ENCODE assay signal across 26 cellular contexts in genomic region chr22:35220221-35220620, GRCh38.
"Had no signal": no experiment of that assay in that cellular context is flagged by ENCODE, and none has a peak within 500 bp of the region (broad histone marks: within the 10 kb centered on the region; RNA-seq: fewer than 3 reads in every experiment).

No MANE protein-coding gene starts in this region.

- ATAC-seq: activated naive CD4-positive, alpha-beta T cell treated with anti-CD3 and anti-CD28 coated beads, Interleukin-2, amount 50 U/mL, for 72 hours; activated T-cell treated with anti-CD3 and anti-CD28 coated beads, Interleukin-2, amount 50 U/mL, for 72 hours; esophagus mucosa; WTC11 had no signal

- H3K9me3 ChIP-seq: ascending aorta, colonic mucosa had no signal

- DNase-seq: activated CD4-positive, alpha-beta memory T cell treated with anti-CD3 and anti-CD28 coated beads, Interleukin-2, amount 10 ng/mL, durations not matched to agents 7 days and 5 days; activated CD4-positive, alpha-beta T cell treated with anti-CD3 and anti-CD28 coated beads for 1 hour; activated CD4-positive, alpha-beta T cell treated with anti-CD3 and anti-CD28 coated beads for 4 hours; activated CD4-positive, alpha-beta T cell treated with anti-CD3 and anti-CD28 coated beads, Interleukin-2, amount 10 ng/mL, durations not matched to agents 7 days and 5 days; activated CD4-positive, alpha-beta T cell treated with anti-CD3 and anti-CD28 coated beads, Interleukin-2, amount 50 U/mL, for 4 hours; activated CD8-positive, alpha-beta memory T cell treated with anti-CD3 and anti-CD28 coated beads, Interleukin-2, amount 50 U/mL, for 48 hours; activated gamma-delta T cell; activated naive CD4-positive, alpha-beta T cell; activated naive CD4-positive, alpha-beta T cell treated with anti-CD3 and anti-CD28 coated beads, Interleukin-2, amount 10 ng/mL, durations not matched to agents 7 days and 5 days; activated naive CD8-positive, alpha-beta T cell treated with anti-CD3 and anti-CD28 coated beads, Interleukin-2, amount 10 ng/mL, durations not matched to agents 7 days and 5 days; activated T-cell treated with anti-CD3 and anti-CD28 coated beads for 4 hours; activated T-cell treated with anti-CD3 and anti-CD28 coated beads, Interleukin-2, amount 50 U/mL, for 24 hours; activated T-cell treated with anti-CD3 and anti-CD28 coated beads, Interleukin-2, amount 50 U/mL, for 72 hours; central memory CD4-positive, alpha-beta T cell; cerebellar nuclear complex; colonic mucosa; effector CD8-positive, alpha-beta T cell; foreskin fibroblast; T-helper 2 cell had no signal

- H3K27me3 ChIP-seq: ascending aorta, colonic mucosa had no signal

- H3K4me3 ChIP-seq: ascending aorta, breast epithelium, cardiac muscle cell, colonic mucosa had no signal

- H3K27ac ChIP-seq: ascending aorta, breast epithelium, cardiac muscle cell, colonic mucosa, VCaP had no signal

- H3K4me1 ChIP-seq: ascending aorta, breast epithelium, colonic mucosa had no signal

- H3K36me3 ChIP-seq: ascending aorta, breast epithelium, cardiac muscle cell, colonic mucosa had no signal
